7 cellular contexts compared by ENCODE assay signal in genomic region chr10:1444826-1445225, GRCh38.
"Had no signal": no experiment of that assay in that cellular context is flagged by ENCODE, and none has a peak within 500 bp of the region (broad histone marks: within the 10 kb centered on the region; RNA-seq: fewer than 3 reads in every experiment).

No MANE protein-coding gene starts in this region.

- H3K4me3 ChIP-seq: GM23338, HAP-1 had no signal

- DNase-seq: H7, KBM-7 had no signal

- H3K36me3 Mint-ChIP-seq: IgD-negative memory B cell had no signal

- H3K9ac ChIP-seq: KMS-11 had no signal

- H3K27ac ChIP-seq: KMS-11 had no signal

- H2AFZ ChIP-seq: GM23338 had no signal

- H3K4me3 Mint-ChIP-seq: GM23338, IgD-negative memory B cell had no signal

- ATAC-seq: GM23338, HCT116 had no signal

- H3K9me3 ChIP-seq: HAP-1 had no signal

- H3K27me3 Mint-ChIP-seq: IgD-negative memory B cell had no signal

- H3K27ac Mint-ChIP-seq: GM23338, IgD-negative memory B cell had no signal

- H3K36me3 ChIP-seq: HAP-1 had no signal

- H3K4me2 ChIP-seq: GM23338, KMS-11 had no signal

- H3K9me3 Mint-ChIP-seq: GM23338 had no signal

- H3K4me1 ChIP-seq: HAP-1 had no signal
